ENCODE assay signal across 7 cellular contexts in genomic region chr20:50138479-50139393, GRCh38. TPM values are rescaled to one million over a fixed set of nuclear protein-coding genes. Genes with fewer than 3 reads are reported as not detected.
DNase-seq lines count a peak whose midpoint lies in the region; ATAC-seq and TF ChIP-seq lines count a peak whose summit lies in the region.

No MANE protein-coding gene starts in this region.

- intact Hi-C loops in right lobe of liver (cut with DNase I) (no loop called here), testis (cut with DNase I; ENCODE audit: low total_unique reads) (no loop called here)

- ATAC-seq in right lobe of liver, result peak; percentile 59 to 72 (median 62)
- no peak for ATAC-seq in HG03469 (IDR thresholded peaks at IDR 0.05; ENCODE audit: unreplicated experiment)

- WGBS in right lobe of liver (ENCODE audit: insufficient coverage, low coverage, low lambda C conversion rate, missing lambda C conversion rate), result 9% methylated on average over 8 of the region's 29 CpGs
- WGBS in testis, 2 donors, result 62 to 68% methylated on average over 24 to 29 of the region's 29 CpGs
- WGBS in mesendoderm (ENCODE audit: extremely low coverage, insufficient coverage, low lambda C conversion rate), result no CpG with 5 or more reads among the region's 29 CpGs

- peaks cover 24% of the 10 kb centered on the region for H3K79me2 ChIP-seq in mesendoderm (ENCODE audit: control insufficient read depth, insufficient read depth, low read length)

- H3K27ac ChIP-seq in caudate nucleus (ENCODE audit: low read depth, low read length) (peak overlapping the region; percentile 89), right lobe of liver (peak overlapping the region; percentile 75 to 93 (median 91)), testis (peak overlapping the region; percentile 84 to 90), mesendoderm (ENCODE audit: low read depth, low read length) (no peak overlapping the region)

- H2AK5ac ChIP-seq in mesendoderm (ENCODE audit: low read length), result no peak overlapping the region

- H3K36me3 ChIP-seq in right lobe of liver, result peaks cover 0 to 12% (median 7%) of the 10 kb centered on the region in 4 donors
- no peaks in the 10 kb centered on the region for H3K36me3 ChIP-seq in testis (ENCODE audit: low read depth, missing control alignments)
- peaks cover 13% of the 10 kb centered on the region for H3K36me3 ChIP-seq in mesendoderm (ENCODE audit: control insufficient read depth, insufficient read depth, low read length)

- H3K4me1 ChIP-seq in right lobe of liver (peaks cover 0 to 60% (median 37%) of the 10 kb centered on the region in 4 donors), testis (peaks cover 35% of the 10 kb centered on the region), mesendoderm (ENCODE audit: control insufficient read depth, low read depth, low read length) (no peaks in the 10 kb centered on the region)

- no peak overlapping the region for H4K8ac ChIP-seq in mesendoderm (ENCODE audit: low read depth, low read length)

- H3K9me3 ChIP-seq in right lobe of liver (no peaks in the 10 kb centered on the region), testis (no peaks in the 10 kb centered on the region)

- H3K9ac ChIP-seq in mesendoderm (ENCODE audit: low read length), result no peak overlapping the region

- peak; percentile 53 for DNase-seq in NCI-H2171 treated with DMSO at 0.1 percent for 48 hours (lab: John Stamatoyannopoulos, UW)
- peak in 59 of 61 donors; percentile 31 to 90 (median 76) for DNase-seq in caudate nucleus (lab: John Stamatoyannopoulos, UW)
- DNase-seq in right lobe of liver, result peak; percentile 55 to 74 (median 68)
- DNase-seq in testis, result peak; percentile 69
- DNase-seq in T-helper 2 cell, result no peak
- DNase-seq in mesendoderm, result no peak

- H3K79me1 ChIP-seq in mesendoderm (ENCODE audit: low read length), result peaks cover 28% of the 10 kb centered on the region

- no peak overlapping the region for H3K4me2 ChIP-seq in mesendoderm (ENCODE audit: low read length)

- no peak overlapping the region for H2BK15ac ChIP-seq in mesendoderm (replicated peaks; ENCODE audit: low read depth)

- H3K4me3 ChIP-seq in right lobe of liver (no peak overlapping the region), testis (no peak overlapping the region), mesendoderm (ENCODE audit: low read length) (no peak overlapping the region)

- no peak overlapping the region for H3K18ac ChIP-seq in mesendoderm (ENCODE audit: low read length)

- TF ChIP-seq CTCF in right lobe of liver (IDR thresholded peaks at IDR 0.05), result peak in 1 of 4 donors; percentile 27
- TF ChIP-seq CTCF in testis (IDR thresholded peaks at IDR 0.05), result no peak

- H3K56ac ChIP-seq in mesendoderm (ENCODE audit: low read length), result no peak overlapping the region

- no peak overlapping the region for H3K4ac ChIP-seq in mesendoderm (ENCODE audit: low read depth, low read length)

- TF ChIP-seq POLR2A in right lobe of liver (IDR thresholded peaks at IDR 0.05) (no peak), testis (IDR thresholded peaks at IDR 0.05) (no peak)

- H2BK5ac ChIP-seq in mesendoderm (ENCODE audit: low read length), result no peak overlapping the region

- H3K27me3 ChIP-seq in right lobe of liver (no peaks in the 10 kb centered on the region), testis (no peaks in the 10 kb centered on the region), mesendoderm (ENCODE audit: insufficient read depth, low read length, poor library complexity) (no peaks in the 10 kb centered on the region)

- H3K23ac ChIP-seq in mesendoderm (ENCODE audit: low read length), result no peak overlapping the region

- no peak overlapping the region for H2BK120ac ChIP-seq in mesendoderm (ENCODE audit: low read depth, low read length)

- no peak overlapping the region for H4K5ac ChIP-seq in mesendoderm (ENCODE audit: low read length)

RNA-seq across cellular contexts. Expression of gene PEDS1, which starts 14.8 kb away (rescaled TPM):
- 10 to 100 TPM in 5 of 6 experiments, 1 to 10 TPM in 1; 6.9 to 25.3 (median 13.7) TPM for total RNA-seq in right lobe of liver
- 10 to 100 TPM; 40.1 to 45.5 TPM for total RNA-seq in testis
- polyA plus RNA-seq in testis (ENCODE audit: insufficient read depth, low read depth, low replicate concordance), result 39.3 TPM
- polyA plus RNA-seq in mesendoderm (2013, experiment 1 of 2), result 59.8 TPM
- polyA plus RNA-seq in mesendoderm (2013, experiment 2 of 2), result 57.8 TPM

RNA-seq across cellular contexts. Expression of gene UBE2V1, which starts 25.8 kb away (rescaled TPM):
- 10 to 100 TPM; 38.2 to 49.4 (median 44.3) TPM for total RNA-seq in right lobe of liver
- total RNA-seq in testis, result 10 to 100 TPM; 78.1 to 80.5 TPM
- 121 TPM for polyA plus RNA-seq in testis (ENCODE audit: insufficient read depth, low read depth, low replicate concordance)
- 280 TPM for polyA plus RNA-seq in mesendoderm (2013, experiment 1 of 2)
- polyA plus RNA-seq in mesendoderm (2013, experiment 2 of 2), result 273 TPM

RNA-seq across cellular contexts. Expression of gene CEBPB, which starts 51.9 kb away (rescaled TPM):
- total RNA-seq in right lobe of liver, result 100 to 1,000 TPM; 130 to 182 (median 152) TPM
- total RNA-seq in testis, result 10 to 100 TPM; 25.9 to 40.0 TPM
- polyA plus RNA-seq in testis (ENCODE audit: insufficient read depth, low read depth, low replicate concordance), result 11.3 TPM
- polyA plus RNA-seq in mesendoderm (2013, experiment 1 of 2), result 22.5 TPM
- 22.8 TPM for polyA plus RNA-seq in mesendoderm (2013, experiment 2 of 2)

Comparison
In these comparisons a context has a peak if more than half of its experiments do, and no peak if none do; other contexts are left out.
1. DNase-seq: peak in NCI-H2171 treated with DMSO at 0.1 percent for 48 hours (single experiment), caudate nucleus (59 of 61), right lobe of liver (3 of 3) and testis (single experiment); none in T-helper 2 cell (0 of 5) and mesendoderm (single experiment).